31 cellular contexts compared by ENCODE assay signal in genomic region chr17:47927821-47928400, GRCh38. TPM values are rescaled to one million over a fixed set of nuclear protein-coding genes. Genes with fewer than 3 reads are reported as not detected.
"Had no signal": no experiment of that assay in that cellular context is flagged by ENCODE, and none has a peak within 500 bp of the region (broad histone marks: within the 10 kb centered on the region; RNA-seq: fewer than 3 reads in every experiment).

No MANE protein-coding gene starts in this region.

- H3K27ac ChIP-seq: cardiac muscle cell, KMS-11 had no signal

- H3K4me1 Mint-ChIP-seq: activated B cell treated with CpG ODN at 0.5 μM for 24 hours, brain had no signal

- H3K4me3 Mint-ChIP-seq: activated B cell treated with CpG ODN at 0.5 μM for 24 hours; activated CD8-positive, alpha-beta T cell treated with anti-CD3 and anti-CD28 coated beads, Interleukin-2, amount 10 ng/mL, durations not matched to agents 7 days and 5 days; activated naive CD8-positive, alpha-beta T cell; brain; IgD-negative memory B cell had no signal

- H3K27me3 Mint-ChIP-seq: activated B cell treated with CpG ODN at 0.5 μM for 24 hours; activated naive CD8-positive, alpha-beta T cell; brain; IgD-negative memory B cell had no signal

- H3K9me3 Mint-ChIP-seq: activated B cell treated with CpG ODN at 0.5 μM for 24 hours; activated T-helper 2 cell treated with anti-CD3 and anti-CD28 coated beads, Interferon-gamma antibody, Interleukin-2, Interleukin-4, amounts not matched to agents 10 μg/mL and 5 μg/mL and 100 μg/mL, durations not matched to agents 14 hours and 24 hours and 36 hours; brain; IgD-negative memory B cell had no signal

- H3K27ac Mint-ChIP-seq: activated CD8-positive, alpha-beta T cell treated with anti-CD3 and anti-CD28 coated beads, Interleukin-2, amount 10 ng/mL, durations not matched to agents 7 days and 5 days; activated naive CD8-positive, alpha-beta T cell; activated T-helper 2 cell treated with anti-CD3 and anti-CD28 coated beads, Interferon-gamma antibody, Interleukin-2, Interleukin-4, amounts not matched to agents 10 μg/mL and 5 μg/mL and 100 μg/mL, durations not matched to agents 14 hours and 24 hours and 36 hours; IgD-negative memory B cell had no signal

- DNase-seq: activated B cell treated with CpG ODN at 0.5 μM for 24 hours; activated CD4-positive, alpha-beta T cell treated with anti-CD3 and anti-CD28 coated beads, Interleukin-2, amount 50 U/mL, for 1 hour; activated CD8-positive, alpha-beta memory T cell treated with anti-CD3 and anti-CD28 coated beads, Interleukin-2, amount 50 U/mL, for 48 hours; activated CD8-positive, alpha-beta T cell treated with anti-CD3 and anti-CD28 coated beads, Interleukin-2, amount 10 ng/mL, durations not matched to agents 7 days and 5 days; activated gamma-delta T cell treated with Interleukin-2 at 50 U/mL for 16 hours; amygdala; cerebellar nuclear complex; MG63; MV-4-11; NCI-H1092 treated with DMSO at 0.1 percent for 48 hours; NCI-H1417 treated with DMSO at 0.1 percent for 48 hours; NCI-H1694; NCI-H2029; NCI-H2107; NCI-H2171 treated with DMSO at 0.1 percent for 48 hours; NCI-H226; NCI-H526 treated with DMSO at 0.1 percent for 48 hours; NCI-H82; SHP77; T1000 had no signal

RNA-seq across cellular contexts. Expression of gene PRR15L, which starts 29.8 kb away (rescaled TPM):
- total RNA-seq: activated B cell treated with CpG ODN at 0.5 μM for 24 hours; activated CD8-positive, alpha-beta T cell treated with anti-CD3 and anti-CD28 coated beads, Interleukin-2, amount 10 ng/mL, durations not matched to agents 7 days and 5 days; activated T-helper 2 cell treated with anti-CD3 and anti-CD28 coated beads, Interferon-gamma antibody, Interleukin-2, Interleukin-4, amounts not matched to agents 10 μg/mL and 5 μg/mL and 100 μg/mL, durations not matched to agents 14 hours and 24 hours and 36 hours; astrocyte; cardiac muscle cell; NCI-H460; OCI-LY7; RPMI7951; SK-MEL-5 had no signal
